ENCODE assay signal across 19 cellular contexts in the genomic region with DNA sequence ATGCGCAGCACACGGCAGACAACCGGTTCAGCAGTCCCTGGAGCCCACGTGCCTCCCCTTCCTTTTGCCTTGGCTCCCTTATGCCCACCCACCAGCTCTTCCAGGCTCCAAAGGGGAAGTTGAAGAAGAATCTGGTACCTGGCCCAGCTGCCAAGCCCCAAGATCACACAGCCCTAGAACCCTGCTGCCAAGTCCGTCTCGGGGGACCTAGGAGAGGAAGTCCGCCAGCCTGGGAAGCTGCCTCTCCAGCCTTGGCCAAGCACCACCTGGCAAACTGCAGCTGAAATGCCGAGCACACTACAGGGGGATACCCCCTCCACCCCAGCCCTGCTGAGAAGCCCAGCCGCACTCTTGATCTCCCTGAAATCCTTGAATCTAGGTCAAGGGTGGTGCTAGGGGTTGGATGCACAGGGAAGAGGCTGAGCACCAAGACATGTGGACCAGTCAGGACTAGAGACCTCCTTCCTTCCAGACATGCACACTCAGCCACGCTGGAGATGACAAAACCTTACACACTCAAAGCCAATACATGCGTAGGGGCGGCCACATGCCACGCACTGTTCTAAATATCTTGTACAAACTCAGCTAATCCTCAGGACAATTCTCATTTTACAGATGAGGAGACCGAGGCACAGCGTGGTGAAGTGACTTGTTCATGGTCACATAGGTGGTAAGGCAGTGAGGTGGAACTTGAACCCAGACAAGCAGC.
DNase-seq lines count a peak whose midpoint lies in the region; ATAC-seq and TF ChIP-seq lines count a peak whose summit lies in the region.
"Had no signal": no experiment of that assay in that cellular context is flagged by ENCODE, and none has a peak within 500 bp of the region (broad histone marks: within the 10 kb centered on the region; RNA-seq: fewer than 3 reads in every experiment).

No MANE protein-coding gene starts in this region.

- no peaks in the 10 kb centered on the region for H3K27me3 ChIP-seq in right atrium auricular region
- H3K27me3 ChIP-seq in upper lobe of right lung: no peaks in the 10 kb centered on the region
- H3K27me3 ChIP-seq: Peyer's patch had no signal

- no peaks in the 10 kb centered on the region for H3K9me3 Mint-ChIP-seq in natural killer cell
- H3K9me3 Mint-ChIP-seq: type B pancreatic cell had no signal

- DNase-seq in Right ventricle myocardium superior (peak; percentile 75), right atrium auricular region (ENCODE audit: low spot score) (no peak), coronary artery (ENCODE audit: low spot score) (peak; percentile 85), natural killer cell (no peak), upper lobe of right lung (peak; percentile 31), DMS153 (lab: John Stamatoyannopoulos, UW) (no peak), A172 (ENCODE audit: low spot score) (no peak)
- DNase-seq: activated CD4-positive, CD25-positive, alpha-beta regulatory T cell treated with anti-CD3 and anti-CD28 coated beads, Interleukin-2, amount 50 U/mL, for 72 hours; Calu3; kidney glomerular epithelial cell; NCI-H1436; NCI-H510A treated with DMSO at 0.1 percent for 48 hours; stimulated activated CD8-positive, alpha-beta memory T cell treated with anti-CD3 and anti-CD28 coated beads, Interleukin-4, amount 100 ng/mL, for 48 hours; T-helper 1 cell had no signal

- no peaks in the 10 kb centered on the region for H3K9me3 ChIP-seq in right atrium auricular region
- H3K9me3 ChIP-seq in upper lobe of right lung: no peaks in the 10 kb centered on the region
- H3K9me3 ChIP-seq: Peyer's patch had no signal

- peak overlapping the region; percentile 81 to 90 for H3K27ac Mint-ChIP-seq in natural killer cell
- H3K27ac Mint-ChIP-seq: type B pancreatic cell had no signal

- ATAC-seq in Right ventricle myocardium superior (ENCODE audit: poor library complexity) (peak; percentile 55), natural killer cell (no peak), upper lobe of right lung (no peak), HG03095 (IDR thresholded peaks at IDR 0.05; ENCODE audit: unreplicated experiment) (no peak)

- intact Hi-C loops in Right ventricle myocardium superior (cut with DNase I) (no loop called here), natural killer cell (cut with micrococcal nuclease) (no loop called here), upper lobe of right lung (cut with DNase I) (no loop called here)

- H3K4me1 Mint-ChIP-seq in natural killer cell: peaks cover 75 to 93% of the 10 kb centered on the region in 2 donors

- H3K36me3 Mint-ChIP-seq in natural killer cell: peaks cover 18% of the 10 kb centered on the region

- peaks cover 0 to 37% of the 10 kb centered on the region in 2 donors for H3K4me1 ChIP-seq in right atrium auricular region
- H3K4me1 ChIP-seq in upper lobe of right lung: peaks cover 9% of the 10 kb centered on the region

- H3K27me3 Mint-ChIP-seq in natural killer cell (ENCODE audit: low read depth in 2 of 2): no peaks in the 10 kb centered on the region

- no peak overlapping the region for H3K4me3 ChIP-seq in right atrium auricular region
- peak overlapping the region; percentile 21 for H3K4me3 ChIP-seq in coronary artery
- H3K4me3 ChIP-seq in upper lobe of right lung: no peak overlapping the region
- H3K4me3 ChIP-seq: Peyer's patch had no signal

- H3K27ac ChIP-seq in right atrium auricular region (no peak overlapping the region), coronary artery (peak overlapping the region; percentile 81 to 83), upper lobe of right lung (no peak overlapping the region)
- H3K27ac ChIP-seq: epithelial cell of prostate, HL-60, Peyer's patch had no signal

- no peak for TF ChIP-seq CTCF in right atrium auricular region (IDR thresholded peaks at IDR 0.05)
- no peak for TF ChIP-seq CTCF in coronary artery (IDR thresholded peaks at IDR 0.05)
- TF ChIP-seq CTCF in natural killer cell (IDR thresholded peaks at IDR 0.05): no peak
- TF ChIP-seq CTCF in upper lobe of right lung (IDR thresholded peaks at IDR 0.05): no peak

- H3K4me3 Mint-ChIP-seq in natural killer cell: no peak overlapping the region
- H3K4me3 Mint-ChIP-seq: type B pancreatic cell had no signal

- H3K36me3 ChIP-seq in right atrium auricular region (no peaks in the 10 kb centered on the region), upper lobe of right lung (peaks cover 4% of the 10 kb centered on the region)
- H3K36me3 ChIP-seq: Peyer's patch had no signal

Comparison
In these comparisons a context has a peak if more than half of its experiments do, and no peak if none do; other contexts are left out.
1. DNase-seq: peak in Right ventricle myocardium superior (single experiment), coronary artery (single experiment) and upper lobe of right lung (single experiment); none in right atrium auricular region (single experiment), natural killer cell (single experiment), DMS153 (single experiment) and A172 (single experiment).
2. H3K27ac ChIP-seq: peak in coronary artery (2 of 2); none in right atrium auricular region (0 of 2) and upper lobe of right lung (single experiment).